18 cellular contexts compared by ENCODE assay signal in genomic region chr5:33410221-33410620, GRCh38. TPM values are rescaled to one million over a fixed set of nuclear protein-coding genes. Genes with fewer than 3 reads are reported as not detected.
A peak's percentile ranks its signal among the peaks of the same experiment; 100 is the strongest.
DNase-seq lines count a peak whose midpoint lies in the region; ATAC-seq and TF ChIP-seq lines count a peak whose summit lies in the region.
"Had no signal": no experiment of that assay in that cellular context is flagged by ENCODE, and none has a peak within 500 bp of the region (broad histone marks: within the 10 kb centered on the region; RNA-seq: fewer than 3 reads in every experiment).

No MANE protein-coding gene starts in this region.

- no peaks in the 10 kb centered on the region for H3K79me1 ChIP-seq in mesenchymal stem cell (replicated peaks; ENCODE audit: low read length, poor library complexity, severe bottlenecking)

- H3K4me2 ChIP-seq in SK-N-SH (peak overlapping the region; percentile 21; the same call in 1 of the 2 replicates), mesenchymal stem cell (ENCODE audit: low read length, poor library complexity, severe bottlenecking) (no peak overlapping the region)
- H3K4me2 ChIP-seq: A549, GM23338 had no signal

- TF ChIP-seq POLR2A in esophagus squamous epithelium (IDR thresholded peaks at IDR 0.05): no peak

- H2BK12ac ChIP-seq in mesenchymal stem cell (ENCODE audit: low read length in 2 of 2): no peak overlapping the region

- peak overlapping the region in 1 of 2 experiments; percentile 37 for H3K18ac ChIP-seq in mesenchymal stem cell (ENCODE audit: low read depth in 1 of 2, low read length in 2 of 2)

- H2BK5ac ChIP-seq in mesenchymal stem cell (ENCODE audit: low read depth, low read length, poor library complexity, severe bottlenecking): no peak overlapping the region

- H3K27ac ChIP-seq in SK-N-SH (ENCODE audit: low read depth in 2 of 2, low read length in 1 of 2): peak overlapping the region; percentile 61 to 86
- no peak overlapping the region for H3K27ac ChIP-seq in mesenchymal stem cell (ENCODE audit: low read length, poor library complexity, severe bottlenecking)
- peak overlapping the region; percentile 75 for H3K27ac ChIP-seq in rectal smooth muscle tissue (ENCODE audit: low read depth, low read length)
- H3K27ac ChIP-seq in esophagus squamous epithelium: peak overlapping the region in 1 of 4 donors; percentile 9
- H3K27ac ChIP-seq: 22Rv1, A549, C4-2B, HL-60 had no signal

- no peak overlapping the region for H3K23ac ChIP-seq in mesenchymal stem cell (ENCODE audit: low read length in 2 of 2)

- H4K20me1 ChIP-seq in SK-N-SH (ENCODE audit: insufficient read depth): no peaks in the 10 kb centered on the region

- TF ChIP-seq RAD21 in SK-N-SH (IDR thresholded peaks at IDR 0.05; ENCODE audit: low read length): no peak

- no peak for TF ChIP-seq EP300 in SK-N-SH (IDR thresholded peaks at IDR 0.05; ENCODE audit: borderline replicate concordance in 1 of 2, low read depth in 1 of 2, low read length in 1 of 2)

- DNase-seq in SK-N-SH: no peak
- DNase-seq in mesenchymal stem cell: peak; percentile 13
- no peak for DNase-seq in NCI-H1436 treated with DMSO at 0.1 percent for 48 hours (lab: John Stamatoyannopoulos, UW)
- no peak for DNase-seq in NCI-H1105 treated with DMSO at 0.1 percent for 48 hours (lab: John Stamatoyannopoulos, UW)
- no peak for DNase-seq in esophagus squamous epithelium (lab: John Stamatoyannopoulos, UW)
- DNase-seq: AML-193; CD4-positive, alpha-beta T cell; DMS153; DMS79; GDM1; HCEC 1CT had no signal

- H3K36me3 ChIP-seq in SK-N-SH (replicated peaks in 1 of 2; ENCODE audit: control insufficient read depth in 1 of 2, insufficient read depth in 2 of 2, low read length in 1 of 2) (no peaks in the 10 kb centered on the region), mesenchymal stem cell (ENCODE audit: control insufficient read depth in 1 of 2, insufficient read depth in 2 of 2, low read depth in 1 of 2, low read length in 2 of 2) (no peaks in the 10 kb centered on the region), rectal smooth muscle tissue (ENCODE audit: control insufficient read depth, insufficient read depth, low read length) (no peaks in the 10 kb centered on the region), esophagus squamous epithelium (no peaks in the 10 kb centered on the region)

- H3K4me3 ChIP-seq in SK-N-SH (ENCODE audit: low read depth in 2 of 2, low read length in 1 of 2): no peak overlapping the region
- H3K4me3 ChIP-seq in mesenchymal stem cell (ENCODE audit: insufficient read depth in 1 of 2, low read depth in 1 of 2, low read length in 2 of 2): no peak overlapping the region
- H3K4me3 ChIP-seq in rectal smooth muscle tissue (ENCODE audit: low read length): no peak overlapping the region
- H3K4me3 ChIP-seq in esophagus squamous epithelium: no peak overlapping the region
- H3K4me3 ChIP-seq: A549, GM23338 had no signal

- no peak overlapping the region for H2AFZ ChIP-seq in SK-N-SH (ENCODE audit: low read depth)
- H2AFZ ChIP-seq in mesenchymal stem cell (ENCODE audit: low read depth, low read length): no peak overlapping the region
- H2AFZ ChIP-seq: GM23338 had no signal

- no peak overlapping the region for H3K9ac ChIP-seq in SK-N-SH
- H3K9ac ChIP-seq in mesenchymal stem cell (ENCODE audit: low read length): no peak overlapping the region
- no peak overlapping the region for H3K9ac ChIP-seq in rectal smooth muscle tissue (ENCODE audit: low read length)

- CTCF ChIA-PET in SK-N-SH (lab: Yijun Ruan, JAX): no interaction called here

- H3K9me3 ChIP-seq in SK-N-SH (no peaks in the 10 kb centered on the region), mesenchymal stem cell (ENCODE audit: control insufficient read depth, low read length) (no peaks in the 10 kb centered on the region), esophagus squamous epithelium (no peaks in the 10 kb centered on the region)
- H3K9me3 ChIP-seq: A549 had no signal

- 16% methylated on average over 1 of the region's 1 CpG for WGBS in SK-N-SH (ENCODE audit: low lambda C conversion rate)
- 80% methylated on average over 1 of the region's 1 CpG for WGBS in mesenchymal stem cell
- WGBS in esophagus squamous epithelium, 2 donors: 52 to 60% methylated on average over 1 of the region's 1 CpG

- TF ChIP-seq CTCF in SK-N-SH (IDR thresholded peaks at IDR 0.05) (no peak), esophagus squamous epithelium (IDR thresholded peaks at IDR 0.05) (no peak)

- no peak overlapping the region for H2BK15ac ChIP-seq in mesenchymal stem cell (ENCODE audit: low read depth, poor library complexity, severe bottlenecking)

- no peak overlapping the region for H2BK120ac ChIP-seq in mesenchymal stem cell (ENCODE audit: low read depth, low read length)

- H3F3A ChIP-seq in SK-N-SH (replicated peaks; ENCODE audit: insufficient read depth): peaks cover 4% of the 10 kb centered on the region

- no peak overlapping the region for H4K91ac ChIP-seq in mesenchymal stem cell (ENCODE audit: low read length)

- no peak overlapping the region for H3K4ac ChIP-seq in mesenchymal stem cell (ENCODE audit: low read depth in 1 of 2, low read length in 2 of 2)

- intact Hi-C loops in esophagus squamous epithelium (cut with DNase I): no loop called here

- H4K8ac ChIP-seq in mesenchymal stem cell (ENCODE audit: low read length): no peak overlapping the region

- H3K4me1 ChIP-seq in SK-N-SH (ENCODE audit: control insufficient read depth in 1 of 2, insufficient read depth in 2 of 2, low read depth in 1 of 2, low read length in 1 of 2) (peaks cover 0 to 4% of the 10 kb centered on the region in 2 experiments; a peak in 1 of 4 replicates), mesenchymal stem cell (ENCODE audit: control insufficient read depth, insufficient read depth, low read depth, low read length) (no peaks in the 10 kb centered on the region), rectal smooth muscle tissue (ENCODE audit: control insufficient read depth, insufficient read depth, low read length) (peaks cover 24% of the 10 kb centered on the region), esophagus squamous epithelium (no peaks in the 10 kb centered on the region)
- H3K4me1 ChIP-seq: A549 had no signal

- POLR2A ChIA-PET in SK-N-SH (lab: Yijun Ruan, JAX): no interaction called here

- no peak; the same call in 2 of the 3 replicates for ATAC-seq in SK-N-SH treated with all-trans-retinoic acid at 6 μM for 48 hours
- ATAC-seq: A549, GM23338 had no signal

- no peaks in the 10 kb centered on the region for H3K9me2 ChIP-seq in SK-N-SH

- no peaks in the 10 kb centered on the region for H3K79me2 ChIP-seq in SK-N-SH (ENCODE audit: insufficient read depth)

- no peaks in the 10 kb centered on the region for H3K27me3 ChIP-seq in SK-N-SH (ENCODE audit: insufficient read depth)
- H3K27me3 ChIP-seq in mesenchymal stem cell (ENCODE audit: control insufficient read depth in 1 of 2, insufficient read depth in 1 of 2, low read length in 2 of 2): no peaks in the 10 kb centered on the region
- no peaks in the 10 kb centered on the region for H3K27me3 ChIP-seq in rectal smooth muscle tissue (ENCODE audit: control insufficient read depth, insufficient read depth, low read length)
- H3K27me3 ChIP-seq in esophagus squamous epithelium: no peaks in the 10 kb centered on the region

- no peak overlapping the region for H3K14ac ChIP-seq in mesenchymal stem cell (ENCODE audit: low read length in 2 of 2)

- no peak overlapping the region for H2AK5ac ChIP-seq in mesenchymal stem cell (ENCODE audit: low read length, severe bottlenecking)

TF ChIP-seq in SK-N-SH, 30 proteins besides CTCF, POLR2A, EP300 and RAD21 (continues in another document):
- TF ChIP-seq PBX3 (IDR thresholded peaks at IDR 0.05): no peak

TF ChIP-seq in SK-N-SH treated with all-trans-retinoic acid at 6 μM for 48 hours, 23 proteins besides CTCF, POLR2A, EP300 and RAD21:
- TF ChIP-seq ZC3H10 (CRISPR knock-in tag; IDR thresholded peaks at IDR 0.05): no peak
- no peak for TF ChIP-seq PATZ1 (CRISPR knock-in tag; IDR thresholded peaks at IDR 0.05; ENCODE audit: borderline replicate concordance)

RNA-seq across cellular contexts. Expression of gene TARS1, which starts 30.5 kb away (rescaled TPM):
- 58.4 and 74.1 TPM in 2 replicates for polyA plus RNA-seq in SK-N-SH (2012; rRNA removed)
- 79.7 and 97.9 TPM in 2 replicates for polyA plus RNA-seq in SK-N-SH (2012; cell fraction: cytosol; rRNA removed)
- 40.2 and 75.3 TPM in 2 replicates for polyA plus RNA-seq in SK-N-SH (2012; cell fraction: nucleus; rRNA removed)
- 298 TPM for polyA plus RNA-seq in mesenchymal stem cell (2013, experiment 1 of 2)
- polyA plus RNA-seq in mesenchymal stem cell (2013, experiment 2 of 2): 310 TPM
- 100 to 1,000 TPM in 2 of 4 donors, 10 to 100 TPM in 2; 66.6 to 192 (median 98.4) TPM for total RNA-seq in esophagus squamous epithelium
